Comparison of ENCODE assay signal across 8 cellular contexts in the genomic region with DNA sequence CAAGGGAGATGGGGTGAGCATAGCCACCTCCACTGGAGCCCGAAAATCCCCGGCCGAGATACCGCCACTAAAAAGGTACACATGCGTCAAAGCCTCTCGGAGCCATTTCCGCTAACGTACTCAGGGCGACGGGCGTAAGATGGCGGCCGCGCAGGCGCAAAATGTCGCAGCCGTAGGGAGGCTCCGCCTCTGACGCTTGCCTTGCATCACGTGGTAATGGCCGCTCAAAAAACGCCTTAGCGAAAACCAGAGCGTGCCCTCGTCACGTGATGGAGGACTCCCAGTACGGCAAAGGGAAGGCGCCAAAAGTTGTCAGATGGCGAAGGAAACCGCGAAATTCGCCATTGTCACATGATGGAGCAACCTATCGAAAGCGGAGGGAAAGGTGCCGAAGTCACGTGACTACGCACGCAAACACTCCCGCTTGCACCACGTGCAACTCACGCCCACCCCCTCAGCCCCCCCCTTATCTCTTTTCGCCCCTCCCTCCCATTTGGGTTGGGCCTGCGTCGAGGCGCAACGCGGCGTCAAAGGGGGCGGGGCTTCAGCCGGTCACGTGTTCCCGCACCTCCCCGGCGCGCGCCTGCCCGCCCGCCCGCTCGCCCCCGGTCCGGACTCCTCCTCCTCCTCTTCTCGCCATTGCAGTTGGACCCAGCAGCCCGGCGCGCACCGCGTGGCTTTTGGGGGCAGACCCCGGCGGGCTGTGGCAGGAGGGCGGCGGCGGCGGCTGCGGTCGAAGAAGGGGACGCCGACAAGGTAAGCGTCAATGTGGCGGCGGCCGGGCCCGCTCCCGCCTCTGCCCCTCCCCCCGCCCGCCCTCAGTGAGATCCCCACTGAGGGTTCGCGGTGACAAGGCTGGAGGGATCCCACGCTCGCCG. TPM values are rescaled to one million over a fixed set of nuclear protein-coding genes. Genes with fewer than 3 reads are reported as not detected.
A peak's percentile ranks its signal among the peaks of the same experiment; 100 is the strongest.
DNase-seq lines count a peak whose midpoint lies in the region; ATAC-seq and TF ChIP-seq lines count a peak whose summit lies in the region.

A gene (plus strand): TSS at position 615 of the 878 bp plus-strand sequence. CDS start 16,260 bp downstream, outside the sequence.

- TF ChIP-seq CTCF in GM12864 (IDR thresholded peaks at IDR 0.05; ENCODE audit: low read depth, low read length, missing control alignments): no peak
- TF ChIP-seq CTCF in osteocyte (IDR thresholded peaks at IDR 0.05): no peak

- H3K4me3 ChIP-seq in GM12864 (ENCODE audit: low read depth, low read length): peak within 1 kb of the TSS; percentile 94
- H3K4me3 ChIP-seq in thymus (ENCODE audit: low read length): peak within 1 kb of the TSS; percentile 95

- peak within 1 kb of the TSS; percentile 95 for H3K27ac Mint-ChIP-seq in osteocyte (ENCODE audit: unreplicated experiment)

- peaks cover 35% of the 10 kb centered on the region for H3K4me1 Mint-ChIP-seq in osteocyte (ENCODE audit: unreplicated experiment)

- ATAC-seq in HG02759 (IDR thresholded peaks at IDR 0.05; ENCODE audit: unreplicated experiment): peak; percentile 74

- peak; percentile 100 for DNase-seq in GM12864 (ENCODE audit: low read depth)
- DNase-seq in NCI-H1417 (lab: John Stamatoyannopoulos, UW): peak; percentile 99 to 100 (median 100)
- DNase-seq in SW 1271 (lab: John Stamatoyannopoulos, UW): peak; percentile 99
- peak; percentile 98 for DNase-seq in activated naive CD8-positive, alpha-beta T cell treated with anti-CD3 and anti-CD28 coated beads, Interleukin-2, amount 50 U/mL, for 16 hours (ENCODE audit: low read depth, low spot score)
- peak; percentile 95 to 100 (median 98) for DNase-seq in head of caudate nucleus
- peak; percentile 100 for DNase-seq in osteocyte (ENCODE audit: extremely low spot score, unreplicated experiment)

- H3K36me3 ChIP-seq in thymus (ENCODE audit: control insufficient read depth, insufficient read depth): peaks cover 10% of the 10 kb centered on the region

- H3K4me3 Mint-ChIP-seq in osteocyte (ENCODE audit: unreplicated experiment): peak within 1 kb of the TSS; percentile 89

- peaks cover 5% of the 10 kb centered on the region for H3K36me3 Mint-ChIP-seq in osteocyte (ENCODE audit: unreplicated experiment)

- no peaks in the 10 kb centered on the region for H3K27me3 Mint-ChIP-seq in osteocyte (ENCODE audit: unreplicated experiment)

- peaks cover 11% of the 10 kb centered on the region for H3K4me1 ChIP-seq in thymus (ENCODE audit: control insufficient read depth, insufficient read depth, low read length)

- H3K27ac ChIP-seq in thymus (ENCODE audit: low read depth): peak within 1 kb of the TSS; percentile 100

- WGBS in thymus: under 1% methylated on average over 91 of the region's 91 CpGs

- no peaks in the 10 kb centered on the region for H3K9me3 ChIP-seq in thymus (ENCODE audit: control insufficient read depth)

- intact Hi-C loops in head of caudate nucleus (cut with DNase I): no loop called here

- no peaks in the 10 kb centered on the region for H3K27me3 ChIP-seq in thymus (ENCODE audit: control insufficient read depth, insufficient read depth)

- no peaks in the 10 kb centered on the region for H3K9me3 Mint-ChIP-seq in osteocyte (ENCODE audit: unreplicated experiment)

RNA-seq across cellular contexts. Expression of the gene that starts here (rescaled TPM):
- 223 and 231 TPM in 2 replicates for total RNA-seq in osteocyte
- polyA plus RNA-seq in thymus: 185 TPM

Comparison
In these comparisons a context has a peak if more than half of its experiments do, and no peak if none do; other contexts are left out.
1. Peak in every context shown above with its lines: DNase-seq, ATAC-seq, H3K4me3 ChIP-seq and H3K27ac ChIP-seq.